1 cellular context compared by ENCODE assay signal in the genomic region with DNA sequence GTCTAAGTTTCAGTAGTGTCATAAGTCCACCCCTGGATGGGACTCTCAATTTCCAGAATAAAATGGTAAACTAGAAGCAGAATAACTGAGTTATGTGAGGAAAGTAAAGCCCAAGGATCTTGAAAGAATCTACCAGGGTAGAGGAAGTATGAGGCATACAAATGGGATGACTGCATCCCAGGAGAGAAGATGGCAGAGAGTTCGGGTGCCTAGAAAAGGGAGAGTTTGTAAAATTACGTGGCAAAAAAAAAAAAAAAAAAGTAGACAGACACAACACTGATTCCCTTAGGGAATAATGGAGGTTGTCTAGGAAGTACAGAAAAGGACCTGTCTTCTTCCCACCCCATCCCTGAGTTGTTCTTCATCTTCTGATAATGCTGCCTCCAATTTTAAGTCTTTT.
TF ChIP-seq lines count a peak whose summit lies in the region.

No MANE protein-coding gene starts in this region.

TF ChIP-seq in GM23338, 12 proteins besides CTCF, POLR2A, EP300 and RAD21:
- TF ChIP-seq, protein P1, sequence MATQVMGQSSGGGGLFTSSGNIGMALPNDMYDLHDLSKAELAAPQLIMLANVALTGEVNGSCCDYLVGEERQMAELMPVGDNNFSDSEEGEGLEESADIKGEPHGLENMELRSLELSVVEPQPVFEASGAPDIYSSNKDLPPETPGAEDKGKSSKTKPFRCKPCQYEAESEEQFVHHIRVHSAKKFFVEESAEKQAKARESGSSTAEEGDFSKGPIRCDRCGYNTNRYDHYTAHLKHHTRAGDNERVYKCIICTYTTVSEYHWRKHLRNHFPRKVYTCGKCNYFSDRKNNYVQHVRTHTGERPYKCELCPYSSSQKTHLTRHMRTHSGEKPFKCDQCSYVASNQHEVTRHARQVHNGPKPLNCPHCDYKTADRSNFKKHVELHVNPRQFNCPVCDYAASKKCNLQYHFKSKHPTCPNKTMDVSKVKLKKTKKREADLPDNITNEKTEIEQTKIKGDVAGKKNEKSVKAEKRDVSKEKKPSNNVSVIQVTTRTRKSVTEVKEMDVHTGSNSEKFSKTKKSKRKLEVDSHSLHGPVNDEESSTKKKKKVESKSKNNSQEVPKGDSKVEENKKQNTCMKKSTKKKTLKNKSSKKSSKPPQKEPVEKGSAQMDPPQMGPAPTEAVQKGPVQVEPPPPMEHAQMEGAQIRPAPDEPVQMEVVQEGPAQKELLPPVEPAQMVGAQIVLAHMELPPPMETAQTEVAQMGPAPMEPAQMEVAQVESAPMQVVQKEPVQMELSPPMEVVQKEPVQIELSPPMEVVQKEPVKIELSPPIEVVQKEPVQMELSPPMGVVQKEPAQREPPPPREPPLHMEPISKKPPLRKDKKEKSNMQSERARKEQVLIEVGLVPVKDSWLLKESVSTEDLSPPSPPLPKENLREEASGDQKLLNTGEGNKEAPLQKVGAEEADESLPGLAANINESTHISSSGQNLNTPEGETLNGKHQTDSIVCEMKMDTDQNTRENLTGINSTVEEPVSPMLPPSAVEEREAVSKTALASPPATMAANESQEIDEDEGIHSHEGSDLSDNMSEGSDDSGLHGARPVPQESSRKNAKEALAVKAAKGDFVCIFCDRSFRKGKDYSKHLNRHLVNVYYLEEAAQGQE (IDR thresholded peaks at IDR 0.05; ENCODE audit: unreplicated experiment): no peak
- TF ChIP-seq ZNF114 (CRISPR knock-in tag; IDR thresholded peaks at IDR 0.05) (no peak), EZH2 (IDR thresholded peaks at IDR 0.05; ENCODE audit: low read depth, unreplicated experiment) (no peak), ZNF331 (CRISPR knock-in tag; IDR thresholded peaks at IDR 0.05; ENCODE audit: low read depth) (no peak), POLR2AphosphoS5 (IDR thresholded peaks at IDR 0.05; ENCODE audit: low read depth) (no peak), CREB1 (CRISPR knock-in tag; IDR thresholded peaks at IDR 0.05; ENCODE audit: low read depth) (no peak), NANOG (IDR thresholded peaks at IDR 0.05; ENCODE audit: borderline replicate concordance) (no peak), EZH2phosphoT487 (IDR thresholded peaks at IDR 0.05; ENCODE audit: unreplicated experiment) (no peak), STAT1 (IDR thresholded peaks at IDR 0.05; ENCODE audit: unreplicated experiment) (no peak), JUNB (IDR thresholded peaks at IDR 0.05; ENCODE audit: unreplicated experiment) (no peak)
- TF ChIP-seq, protein P2, sequence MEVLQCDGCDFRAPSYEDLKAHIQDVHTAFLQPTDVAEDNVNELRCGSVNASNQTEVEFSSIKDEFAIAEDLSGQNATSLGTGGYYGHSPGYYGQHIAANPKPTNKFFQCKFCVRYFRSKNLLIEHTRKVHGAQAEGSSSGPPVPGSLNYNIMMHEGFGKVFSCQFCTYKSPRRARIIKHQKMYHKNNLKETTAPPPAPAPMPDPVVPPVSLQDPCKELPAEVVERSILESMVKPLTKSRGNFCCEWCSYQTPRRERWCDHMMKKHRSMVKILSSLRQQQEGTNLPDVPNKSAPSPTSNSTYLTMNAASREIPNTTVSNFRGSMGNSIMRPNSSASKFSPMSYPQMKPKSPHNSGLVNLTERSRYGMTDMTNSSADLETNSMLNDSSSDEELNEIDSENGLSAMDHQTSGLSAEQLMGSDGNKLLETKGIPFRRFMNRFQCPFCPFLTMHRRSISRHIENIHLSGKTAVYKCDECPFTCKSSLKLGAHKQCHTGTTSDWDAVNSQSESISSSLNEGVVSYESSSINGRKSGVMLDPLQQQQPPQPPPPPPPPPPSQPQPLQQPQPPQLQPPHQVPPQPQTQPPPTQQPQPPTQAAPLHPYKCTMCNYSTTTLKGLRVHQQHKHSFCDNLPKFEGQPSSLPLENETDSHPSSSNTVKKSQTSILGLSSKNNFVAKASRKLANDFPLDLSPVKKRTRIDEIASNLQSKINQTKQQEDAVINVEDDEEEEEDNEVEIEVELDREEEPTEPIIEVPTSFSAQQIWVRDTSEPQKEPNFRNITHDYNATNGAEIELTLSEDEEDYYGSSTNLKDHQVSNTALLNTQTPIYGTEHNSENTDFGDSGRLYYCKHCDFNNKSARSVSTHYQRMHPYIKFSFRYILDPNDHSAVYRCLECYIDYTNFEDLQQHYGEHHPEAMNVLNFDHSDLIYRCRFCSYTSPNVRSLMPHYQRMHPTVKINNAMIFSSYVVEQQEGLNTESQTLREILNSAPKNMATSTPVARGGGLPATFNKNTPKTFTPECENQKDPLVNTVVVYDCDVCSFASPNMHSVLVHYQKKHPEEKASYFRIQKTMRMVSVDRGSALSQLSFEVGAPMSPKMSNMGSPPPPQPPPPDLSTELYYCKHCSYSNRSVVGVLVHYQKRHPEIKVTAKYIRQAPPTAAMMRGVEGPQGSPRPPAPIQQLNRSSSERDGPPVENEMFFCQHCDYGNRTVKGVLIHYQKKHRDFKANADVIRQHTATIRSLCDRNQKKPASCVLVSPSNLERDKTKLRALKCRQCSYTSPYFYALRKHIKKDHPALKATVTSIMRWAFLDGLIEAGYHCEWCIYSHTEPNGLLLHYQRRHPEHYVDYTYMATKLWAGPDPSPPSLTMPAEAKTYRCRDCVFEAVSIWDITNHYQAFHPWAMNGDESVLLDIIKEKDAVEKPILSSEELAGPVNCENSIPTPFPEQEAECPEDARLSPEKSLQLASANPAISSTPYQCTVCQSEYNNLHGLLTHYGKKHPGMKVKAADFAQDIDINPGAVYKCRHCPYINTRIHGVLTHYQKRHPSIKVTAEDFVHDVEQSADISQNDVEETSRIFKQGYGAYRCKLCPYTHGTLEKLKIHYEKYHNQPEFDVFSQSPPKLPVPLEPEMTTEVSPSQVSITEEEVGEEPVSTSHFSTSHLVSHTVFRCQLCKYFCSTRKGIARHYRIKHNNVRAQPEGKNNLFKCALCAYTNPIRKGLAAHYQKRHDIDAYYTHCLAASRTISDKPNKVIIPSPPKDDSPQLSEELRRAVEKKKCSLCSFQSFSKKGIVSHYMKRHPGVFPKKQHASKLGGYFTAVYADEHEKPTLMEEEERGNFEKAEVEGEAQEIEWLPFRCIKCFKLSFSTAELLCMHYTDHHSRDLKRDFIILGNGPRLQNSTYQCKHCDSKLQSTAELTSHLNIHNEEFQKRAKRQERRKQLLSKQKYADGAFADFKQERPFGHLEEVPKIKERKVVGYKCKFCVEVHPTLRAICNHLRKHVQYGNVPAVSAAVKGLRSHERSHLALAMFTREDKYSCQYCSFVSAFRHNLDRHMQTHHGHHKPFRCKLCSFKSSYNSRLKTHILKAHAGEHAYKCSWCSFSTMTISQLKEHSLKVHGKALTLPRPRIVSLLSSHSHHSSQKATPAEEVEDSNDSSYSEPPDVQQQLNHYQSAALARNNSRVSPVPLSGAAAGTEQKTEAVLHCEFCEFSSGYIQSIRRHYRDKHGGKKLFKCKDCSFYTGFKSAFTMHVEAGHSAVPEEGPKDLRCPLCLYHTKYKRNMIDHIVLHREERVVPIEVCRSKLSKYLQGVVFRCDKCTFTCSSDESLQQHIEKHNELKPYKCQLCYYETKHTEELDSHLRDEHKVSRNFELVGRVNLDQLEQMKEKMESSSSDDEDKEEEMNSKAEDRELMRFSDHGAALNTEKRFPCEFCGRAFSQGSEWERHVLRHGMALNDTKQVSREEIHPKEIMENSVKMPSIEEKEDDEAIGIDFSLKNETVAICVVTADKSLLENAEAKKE (CRISPR knock-in tag; IDR thresholded peaks at IDR 0.05): no peak
- TF ChIP-seq, protein P3, sequence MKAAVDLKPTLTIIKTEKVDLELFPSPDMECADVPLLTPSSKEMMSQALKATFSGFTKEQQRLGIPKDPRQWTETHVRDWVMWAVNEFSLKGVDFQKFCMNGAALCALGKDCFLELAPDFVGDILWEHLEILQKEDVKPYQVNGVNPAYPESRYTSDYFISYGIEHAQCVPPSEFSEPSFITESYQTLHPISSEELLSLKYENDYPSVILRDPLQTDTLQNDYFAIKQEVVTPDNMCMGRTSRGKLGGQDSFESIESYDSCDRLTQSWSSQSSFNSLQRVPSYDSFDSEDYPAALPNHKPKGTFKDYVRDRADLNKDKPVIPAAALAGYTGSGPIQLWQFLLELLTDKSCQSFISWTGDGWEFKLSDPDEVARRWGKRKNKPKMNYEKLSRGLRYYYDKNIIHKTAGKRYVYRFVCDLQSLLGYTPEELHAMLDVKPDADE (IDR thresholded peaks at IDR 0.05): no peak
